ENCODE assay signal across 23 cellular contexts in genomic region chr18:50863840-50864239, GRCh38. TPM values are rescaled to one million over a fixed set of nuclear protein-coding genes. Genes with fewer than 3 reads are reported as not detected.
A peak's percentile ranks its signal among the peaks of the same experiment; 100 is the strongest.
DNase-seq lines count a peak whose midpoint lies in the region; ATAC-seq, FAIRE-seq and TF ChIP-seq lines count a peak whose summit lies in the region.
"Had no signal": no experiment of that assay in that cellular context is flagged by ENCODE, and none has a peak within 500 bp of the region (broad histone marks: within the 10 kb centered on the region; RNA-seq: fewer than 3 reads in every experiment).

No MANE protein-coding gene starts in this region.

- H3K4me1 ChIP-seq in right lobe of liver, result peaks cover 0 to 9% (median 3%) of the 10 kb centered on the region in 4 donors
- H3K4me1 ChIP-seq in HepG2 (ENCODE audit: insufficient read depth, low read length), result peaks cover 7% of the 10 kb centered on the region; the same call in 1 of the 2 replicates
- H3K4me1 ChIP-seq in small intestine (ENCODE audit: control insufficient read depth in 2 of 2, insufficient read depth in 1 of 2, low read depth in 1 of 2, low read length in 1 of 2), result peaks cover 0 to 2% of the 10 kb centered on the region in 2 donors

- H3K36me3 ChIP-seq in right lobe of liver (no peaks in the 10 kb centered on the region), HepG2 (replicated peaks in 1 of 2; ENCODE audit: control insufficient read depth in 1 of 2, insufficient read depth in 2 of 2, low read length in 2 of 2) (no peaks in the 10 kb centered on the region), small intestine (ENCODE audit: control insufficient read depth in 2 of 2, insufficient read depth in 2 of 2, low read length in 2 of 2) (no peaks in the 10 kb centered on the region)

- H3K4me3 ChIP-seq in right lobe of liver (no peak overlapping the region), HepG2 (replicated peaks in 1 of 3; ENCODE audit: insufficient read depth in 1 of 3, low read depth in 2 of 3, low read length in 3 of 3) (no peak overlapping the region), small intestine (ENCODE audit: low read depth in 1 of 2, low read length in 2 of 2) (no peak overlapping the region)
- H3K4me3 ChIP-seq: A549 had no signal

- TF ChIP-seq POLR2A in right lobe of liver (IDR thresholded peaks at IDR 0.05), result no peak
- TF ChIP-seq POLR2A in HepG2 (IDR thresholded peaks at IDR 0.05; ENCODE audit: insufficient read depth in 1 of 2, low read depth in 2 of 2, low read length in 2 of 2), result no peak

- H3K79me2 ChIP-seq in HepG2 (ENCODE audit: insufficient read depth, low read length), result no peaks in the 10 kb centered on the region

- 17% methylated on average over 3 of the region's 3 CpGs for WGBS in right lobe of liver (ENCODE audit: insufficient coverage, low coverage, low lambda C conversion rate, missing lambda C conversion rate)
- 14% methylated on average over 3 of the region's 3 CpGs for WGBS in HepG2 (ENCODE audit: low lambda C conversion rate)
- WGBS in small intestine, 3 donors, result 16 to 40% (median 19%) methylated on average over 3 of the region's 3 CpGs

- no peaks in the 10 kb centered on the region for H3K27me3 ChIP-seq in right lobe of liver
- no peaks in the 10 kb centered on the region for H3K27me3 ChIP-seq in HepG2 (ENCODE audit: control insufficient read depth in 1 of 2, insufficient read depth in 2 of 2, low read length in 2 of 2)
- H3K27me3 ChIP-seq in small intestine (ENCODE audit: control insufficient read depth in 2 of 2, insufficient read depth in 2 of 2, low read length in 2 of 2), result no peaks in the 10 kb centered on the region

- in situ Hi-C loops in HepG2 (cut with HindIII; ENCODE audit: extremely low pct_ligation_motif_present, low pct_unique_long_range_greater_than_20kb), result no loop called here

- TF ChIP-seq EP300 in HepG2 (IDR thresholded peaks at IDR 0.05; ENCODE audit: low read depth in 2 of 2, low read length in 2 of 2) (no peak), HepG2 (CRISPR knock-in tag; IDR thresholded peaks at IDR 0.05; ENCODE audit: borderline replicate concordance) (no peak)

- FAIRE-seq in HepG2 (lab: Jason Lieb, UNC) (no peak), small intestine (lab: Jason Lieb, UNC) (no peak)
- FAIRE-seq: A549, GM12891, GM18507, H1 had no signal

- no peak overlapping the region for H3K4me2 ChIP-seq in HepG2 (ENCODE audit: low read depth, low read length)
- H3K4me2 ChIP-seq: A549 had no signal

- no peak overlapping the region for H3K9ac ChIP-seq in HepG2 (ENCODE audit: insufficient read depth, low read depth, low read length)

- ATAC-seq in right lobe of liver, result peak; percentile 36 to 67 (median 59)
- no peak for ATAC-seq in HepG2
- ATAC-seq: A549 had no signal

- BruUV-seq in HepG2 (replicated peaks; lab: Mats Ljungman, UMichigan), result no TSS peak

- H3K9me3 ChIP-seq in right lobe of liver (no peaks in the 10 kb centered on the region), HepG2 (ENCODE audit: low read length) (no peaks in the 10 kb centered on the region), small intestine (ENCODE audit: control insufficient read depth, low read depth) (no peaks in the 10 kb centered on the region)
- H3K9me3 ChIP-seq: A549 had no signal

- H3K27ac ChIP-seq in right lobe of liver, result peak overlapping the region in 1 of 3 donors; percentile 13
- H3K27ac ChIP-seq in HepG2 (ENCODE audit: extremely low read length, insufficient read depth, low read length), result no peak overlapping the region
- H3K27ac ChIP-seq in VCaP, result peak overlapping the region; percentile 36
- peak overlapping the region in 1 of 2 donors; percentile 55 for H3K27ac ChIP-seq in small intestine (ENCODE audit: low read depth in 1 of 2, low read length in 1 of 2)

- CTCF ChIA-PET in HepG2 (lab: Yijun Ruan, JAX; ENCODE audit: low intra/inter-chr PET ratio, low total read pairs), result no interaction called here

- POLR2A ChIA-PET in HepG2 (lab: Yijun Ruan, JAX), result no interaction called here

- no peak for TF ChIP-seq RAD21 in HepG2 (CRISPR knock-in tag; IDR thresholded peaks at IDR 0.05)

- TF ChIP-seq CTCF in right lobe of liver (IDR thresholded peaks at IDR 0.05), result no peak
- TF ChIP-seq CTCF in HepG2 (CRISPR knock-in tag; IDR thresholded peaks at IDR 0.05), result no peak
- no peak for TF ChIP-seq CTCF in VCaP (conservative IDR thresholded peaks at IDR 0.05)

- H4K20me1 ChIP-seq in HepG2 (ENCODE audit: insufficient read depth, low read length), result no peaks in the 10 kb centered on the region

- H2AFZ ChIP-seq in HepG2 (ENCODE audit: low read length), result no peak overlapping the region

- DNase-seq in right lobe of liver (no peak), HepG2 (ENCODE audit: low spot score) (no peak), small intestine (peak; percentile 74), AML-193 (lab: John Stamatoyannopoulos, UW) (no peak), NCI-H524 (lab: John Stamatoyannopoulos, UW) (no peak)
- DNase-seq: 8988T; ACHN; C1 segment of cervical spinal cord; Calu3; CD4-positive, alpha-beta memory T cell; COR-L47; DMS53; DMS79 treated with DMSO at 0.1 percent for 48 hours; GF-D8; H7; HCEC 1CT had no signal

- intact Hi-C loops in right lobe of liver (cut with DNase I), result no loop called here
- intact Hi-C loops in HepG2 (cut with micrococcal nuclease; ENCODE audit: unreplicated experiment), result no loop called here

TF ChIP-seq in HepG2, 621 proteins besides CTCF, POLR2A, EP300 and RAD21 (continues in another document):
- TF ChIP-seq, protein P1, sequence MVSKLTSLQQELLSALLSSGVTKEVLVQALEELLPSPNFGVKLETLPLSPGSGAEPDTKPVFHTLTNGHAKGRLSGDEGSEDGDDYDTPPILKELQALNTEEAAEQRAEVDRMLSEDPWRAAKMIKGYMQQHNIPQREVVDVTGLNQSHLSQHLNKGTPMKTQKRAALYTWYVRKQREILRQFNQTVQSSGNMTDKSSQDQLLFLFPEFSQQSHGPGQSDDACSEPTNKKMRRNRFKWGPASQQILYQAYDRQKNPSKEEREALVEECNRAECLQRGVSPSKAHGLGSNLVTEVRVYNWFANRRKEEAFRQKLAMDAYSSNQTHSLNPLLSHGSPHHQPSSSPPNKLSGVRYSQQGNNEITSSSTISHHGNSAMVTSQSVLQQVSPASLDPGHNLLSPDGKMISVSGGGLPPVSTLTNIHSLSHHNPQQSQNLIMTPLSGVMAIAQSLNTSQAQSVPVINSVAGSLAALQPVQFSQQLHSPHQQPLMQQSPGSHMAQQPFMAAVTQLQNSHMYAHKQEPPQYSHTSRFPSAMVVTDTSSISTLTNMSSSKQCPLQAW (CRISPR knock-in tag; IDR thresholded peaks at IDR 0.05), result no peak
- TF ChIP-seq MYNN (CRISPR knock-in tag; IDR thresholded peaks at IDR 0.05; ENCODE audit: low read depth), result no peak

RNA-seq across cellular contexts. Expression of gene ME2, which starts 15.1 kb away (rescaled TPM):
- total RNA-seq in right lobe of liver (10 to 100 TPM; 12.3 to 32.4 (median 19.5) TPM), HepG2 (2016; rRNA removed; fragmentation: Illumina TruSeq; extraction: Trizol) (20.6 and 28.2 TPM in 2 replicates)
- total RNA-seq in HepG2 (2016; cell fraction: cytosol; rRNA removed; fragmentation: Illumina TruSeq; extraction: Trizol; ENCODE audit: low read depth), result 13.6 and 15.0 TPM in 2 replicates
- total RNA-seq in HepG2 (2016; cell fraction: insoluble cytoplasmic fraction; rRNA removed; fragmentation: Illumina TruSeq; extraction: Trizol), result 21.0 and 30.5 TPM in 2 replicates
- total RNA-seq in HepG2 (2016; cell fraction: membrane; rRNA removed; fragmentation: Illumina TruSeq; extraction: Trizol), result 21.4 and 23.9 TPM in 2 replicates
- total RNA-seq in HepG2 (2016; cell fraction: nucleus; rRNA removed; fragmentation: Illumina TruSeq; extraction: Trizol), result 13.2 and 14.8 TPM in 2 replicates
- polyA plus RNA-seq in HepG2 (2011; rRNA removed) (12.1 and 17.3 TPM in 2 replicates), small intestine (100 to 1,000 TPM in 1 of 3 donors, 10 to 100 TPM in 2; 64.6 to 122 (median 72.7) TPM)
- polyA plus RNA-seq in HepG2 (2011; cell fraction: cytosol; rRNA removed), result 7.7 and 11.6 TPM in 2 replicates
- 4.9 and 7.0 TPM in 2 replicates for polyA plus RNA-seq in HepG2 (2011; cell fraction: nucleus; rRNA removed)
- polyA plus RNA-seq in HepG2 (2012), result 11.7 and 12.2 TPM in 2 replicates
- 7.1 and 7.3 TPM in 2 replicates for polyA plus RNA-seq in HepG2 (2016; cell fraction: cytosol; fragmentation: Illumina TruSeq; extraction: Trizol; ENCODE audit: low read depth)
- 30.7 and 33.0 TPM in 2 replicates for polyA plus RNA-seq in HepG2 (2016; cell fraction: insoluble cytoplasmic fraction; fragmentation: Illumina TruSeq; extraction: Trizol; ENCODE audit: low read depth)
- polyA plus RNA-seq in HepG2 (2016; cell fraction: membrane; fragmentation: Illumina TruSeq; extraction: Trizol; ENCODE audit: low read depth), result 14.4 and 14.9 TPM in 2 replicates
- polyA plus RNA-seq in HepG2 (2016; cell fraction: nucleus; fragmentation: Illumina TruSeq; extraction: Trizol; ENCODE audit: insufficient read depth, low read depth), result 17.5 and 20.8 TPM in 2 replicates
- 12.0 and 16.3 TPM in 2 replicates for polyA minus RNA-seq in HepG2 (2011; rRNA and poly(A)+ RNA removed; ENCODE audit: low replicate concordance)
- polyA minus RNA-seq in HepG2 (2011; cell fraction: cytosol; rRNA and poly(A)+ RNA removed), result 10.7 and 11.0 TPM in 2 replicates
- polyA minus RNA-seq in HepG2 (2011; cell fraction: nucleus; rRNA and poly(A)+ RNA removed), result 10.8 and 13.3 TPM in 2 replicates

RNA-seq across cellular contexts. Expression of gene MRO, which starts 44.0 kb away (rescaled TPM):
- total RNA-seq in right lobe of liver (10 to 100 TPM in 1 of 6 experiments, 1 to 10 TPM in 5; 2.2 to 14.8 (median 2.7) TPM), HepG2 (2016; rRNA removed; fragmentation: Illumina TruSeq; extraction: Trizol) (not detected in 2 replicates)
- total RNA-seq in HepG2 (2016; cell fraction: cytosol; rRNA removed; fragmentation: Illumina TruSeq; extraction: Trizol; ENCODE audit: low read depth), result not detected in 2 replicates
- total RNA-seq in HepG2 (2016; cell fraction: insoluble cytoplasmic fraction; rRNA removed; fragmentation: Illumina TruSeq; extraction: Trizol), result not detected in 2 replicates
- total RNA-seq in HepG2 (2016; cell fraction: membrane; rRNA removed; fragmentation: Illumina TruSeq; extraction: Trizol), result not detected in 2 replicates
- not detected in 2 replicates for total RNA-seq in HepG2 (2016; cell fraction: nucleus; rRNA removed; fragmentation: Illumina TruSeq; extraction: Trizol)
- polyA plus RNA-seq in HepG2 (2011; rRNA removed) (not detected in 2 replicates), small intestine (1 to 10 TPM; 2.9 to 9.2 (median 6.2) TPM)
- not detected in 2 replicates for polyA plus RNA-seq in HepG2 (2011; cell fraction: cytosol; rRNA removed)
- not detected in 2 replicates for polyA plus RNA-seq in HepG2 (2011; cell fraction: nucleus; rRNA removed)
- not detected in 2 replicates for polyA plus RNA-seq in HepG2 (2012)
- polyA plus RNA-seq in HepG2 (2016; cell fraction: cytosol; fragmentation: Illumina TruSeq; extraction: Trizol; ENCODE audit: low read depth), result not detected in 2 replicates
- polyA plus RNA-seq in HepG2 (2016; cell fraction: insoluble cytoplasmic fraction; fragmentation: Illumina TruSeq; extraction: Trizol; ENCODE audit: low read depth), result not detected in 2 replicates
- polyA plus RNA-seq in HepG2 (2016; cell fraction: membrane; fragmentation: Illumina TruSeq; extraction: Trizol; ENCODE audit: low read depth), result not detected in 2 replicates
- polyA plus RNA-seq in HepG2 (2016; cell fraction: nucleus; fragmentation: Illumina TruSeq; extraction: Trizol; ENCODE audit: insufficient read depth, low read depth), result not detected in 2 replicates
- polyA minus RNA-seq in HepG2 (2011; rRNA and poly(A)+ RNA removed; ENCODE audit: low replicate concordance), result 0.77 TPM in 1 of 2 replicates, not detected in the other
- polyA minus RNA-seq in HepG2 (2011; cell fraction: cytosol; rRNA and poly(A)+ RNA removed), result not detected in 2 replicates
- not detected in 2 replicates for polyA minus RNA-seq in HepG2 (2011; cell fraction: nucleus; rRNA and poly(A)+ RNA removed)
- total RNA-seq: Calu3; CD4-positive, alpha-beta memory T cell; Daoy had no signal
- polyA plus RNA-seq: BJ; CD4-positive, alpha-beta memory T cell had no signal
